In the genomic region with DNA sequence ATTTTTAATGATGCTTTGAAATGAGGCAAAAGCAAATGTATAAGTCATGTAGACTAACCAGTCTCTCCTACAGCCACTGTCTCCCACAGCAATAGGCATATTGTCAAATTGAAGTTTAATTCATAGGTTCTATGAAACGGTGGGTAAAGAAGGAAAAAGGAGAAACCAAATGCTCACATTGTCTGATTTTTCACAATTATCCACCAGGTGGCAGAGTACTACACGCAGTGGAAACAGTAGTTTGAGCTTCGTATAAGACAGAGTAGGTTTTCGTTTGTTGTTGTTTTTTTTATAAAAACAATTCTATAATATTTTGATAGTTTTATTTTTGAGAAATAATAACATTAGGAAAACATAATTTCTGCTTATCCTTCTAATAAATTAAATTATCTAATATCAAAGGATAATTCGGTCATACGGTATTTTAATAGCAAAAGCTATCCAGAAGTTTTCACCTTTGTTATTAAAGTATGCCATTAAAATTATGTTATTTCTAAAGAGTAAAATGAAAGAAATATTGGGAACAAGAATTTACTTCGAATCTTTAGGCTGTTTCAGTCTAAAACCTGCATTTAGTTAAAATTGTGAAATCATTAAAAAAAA, we compare ENCODE assay signal across 8 cellular contexts. TPM values are rescaled to one million over a fixed set of nuclear protein-coding genes. Genes with fewer than 3 reads are reported as not detected.
A peak's percentile ranks its signal among the peaks of the same experiment; 100 is the strongest.
DNase-seq lines count a peak whose midpoint lies in the region; ATAC-seq and TF ChIP-seq lines count a peak whose summit lies in the region.

No MANE protein-coding gene starts in this region.

- H3K9me3 ChIP-seq in ascending aorta (no peaks in the 10 kb centered on the region), tibial nerve (no peaks in the 10 kb centered on the region)

- no peaks in the 10 kb centered on the region for H3K4me1 Mint-ChIP-seq in CD14-positive monocyte

- H3K27ac ChIP-seq in ascending aorta: no peak overlapping the region
- H3K27ac ChIP-seq in tibial nerve: no peak overlapping the region

- no peak overlapping the region for H3K27ac Mint-ChIP-seq in CD14-positive monocyte

- WGBS in tibial nerve, 2 donors: 25% methylated on average over 7 of the region's 7 CpGs

- H3K4me3 Mint-ChIP-seq in CD14-positive monocyte: no peak overlapping the region

- DNase-seq in CD14-positive monocyte (ENCODE audit: low spot score): no peak
- DNase-seq in NCI-H2196 treated with DMSO at 0.1 percent for 48 hours (lab: John Stamatoyannopoulos, UW; ENCODE audit: unreplicated experiment): peak; percentile 3
- DNase-seq in ascending aorta (ENCODE audit: low spot score in 2 of 2): no peak
- peak; percentile 4 for DNase-seq in kidney epithelial cell (ENCODE audit: low read depth)
- DNase-seq in tibial nerve (ENCODE audit: low spot score in 2 of 2): peak in 1 of 2 donors; percentile 61
- no peak for DNase-seq in GM19240 (ENCODE audit: insufficient read length, low spot score)

- H3K9me3 Mint-ChIP-seq in CD14-positive monocyte: no peaks in the 10 kb centered on the region

- TF ChIP-seq POLR2A in tibial nerve (IDR thresholded peaks at IDR 0.05): no peak

- H3K4me1 ChIP-seq in ascending aorta: no peaks in the 10 kb centered on the region
- peaks cover 0 to 9% (median 0%) of the 10 kb centered on the region in 4 donors for H3K4me1 ChIP-seq in tibial nerve

- H3K36me3 ChIP-seq in ascending aorta: no peaks in the 10 kb centered on the region
- no peaks in the 10 kb centered on the region for H3K36me3 ChIP-seq in kidney epithelial cell (ENCODE audit: control insufficient read depth, insufficient read depth, low read length)
- no peaks in the 10 kb centered on the region for H3K36me3 ChIP-seq in tibial nerve

- H3K4me3 ChIP-seq in ascending aorta (no peak overlapping the region), kidney epithelial cell (ENCODE audit: low read depth, low read length) (no peak overlapping the region), tibial nerve (no peak overlapping the region)

- TF ChIP-seq CTCF in CD14-positive monocyte (IDR thresholded peaks at IDR 0.05): peak; percentile 74
- TF ChIP-seq CTCF in ascending aorta (IDR thresholded peaks at IDR 0.05): peak in 2 of 3 experiments; percentile 53 to 65
- peak; percentile 67 for TF ChIP-seq CTCF in kidney epithelial cell (IDR thresholded peaks at IDR 0.05; ENCODE audit: insufficient read depth, low read length, poor library complexity, severe bottlenecking)
- TF ChIP-seq CTCF in tibial nerve (IDR thresholded peaks at IDR 0.05): peak; percentile 53 to 68 (median 55)

- ATAC-seq in GM18519 (IDR thresholded peaks at IDR 0.05; ENCODE audit: low FRiP score, unreplicated experiment): peak; percentile 79
- ATAC-seq in HG03103 (IDR thresholded peaks at IDR 0.05; ENCODE audit: low read depth, unreplicated experiment): peak; percentile 72

- intact Hi-C loops in CD14-positive monocyte (cut with micrococcal nuclease) (no loop called here), ascending aorta (cut with DNase I) (loop anchor here (5.0 kb wide), 2 partner anchors 430 to 860 kb away; no protein-coding TSS in a partner anchor)

- H3K27me3 ChIP-seq in ascending aorta (no peaks in the 10 kb centered on the region), kidney epithelial cell (ENCODE audit: control insufficient read depth, insufficient read depth, low read length) (no peaks in the 10 kb centered on the region), tibial nerve (no peaks in the 10 kb centered on the region)

- H3K36me3 Mint-ChIP-seq in CD14-positive monocyte: no peaks in the 10 kb centered on the region

- peaks cover 0 to 4% (median 2%) of the 10 kb centered on the region in 3 donors for H3K27me3 Mint-ChIP-seq in CD14-positive monocyte (ENCODE audit: low read depth in 3 of 3)

- TF ChIP-seq EP300 in tibial nerve (IDR thresholded peaks at IDR 0.05): no peak

RNA-seq across cellular contexts. Expression of a gene that starts 39.1 kb away (rescaled TPM):
- 1 to 10 TPM; 5.2 to 6.0 TPM for polyA plus RNA-seq in CD14-positive monocyte
- total RNA-seq in ascending aorta (6.2 TPM), kidney epithelial cell (8.6 and 9.5 TPM in 2 replicates), tibial nerve (10 to 100 TPM; 11.1 to 14.6 (median 13.3) TPM)

RNA-seq across cellular contexts. Expression of a gene that starts 39.2 kb away (rescaled TPM):
- polyA plus RNA-seq in CD14-positive monocyte: 10 to 100 TPM in 1 of 2 donors, 1 to 10 TPM in 1; 6.1 to 16.4 TPM
- total RNA-seq in ascending aorta (6.8 TPM), kidney epithelial cell (38.0 and 38.4 TPM in 2 replicates), tibial nerve (10 to 100 TPM; 16.1 to 39.5 (median 23.6) TPM)

Comparison
In these comparisons a context has a peak if more than half of its experiments do, and no peak if none do; other contexts are left out.
1. DNase-seq: peak in NCI-H2196 treated with DMSO at 0.1 percent for 48 hours (single experiment) and kidney epithelial cell (single experiment); none in CD14-positive monocyte (single experiment), ascending aorta (0 of 2) and GM19240 (single experiment).
2. Peak in every context shown above with its lines, with median percentiles within 50 percentile points of each other: CTCF ChIP-seq.